22 cellular contexts compared by ENCODE assay signal in the genomic region with DNA sequence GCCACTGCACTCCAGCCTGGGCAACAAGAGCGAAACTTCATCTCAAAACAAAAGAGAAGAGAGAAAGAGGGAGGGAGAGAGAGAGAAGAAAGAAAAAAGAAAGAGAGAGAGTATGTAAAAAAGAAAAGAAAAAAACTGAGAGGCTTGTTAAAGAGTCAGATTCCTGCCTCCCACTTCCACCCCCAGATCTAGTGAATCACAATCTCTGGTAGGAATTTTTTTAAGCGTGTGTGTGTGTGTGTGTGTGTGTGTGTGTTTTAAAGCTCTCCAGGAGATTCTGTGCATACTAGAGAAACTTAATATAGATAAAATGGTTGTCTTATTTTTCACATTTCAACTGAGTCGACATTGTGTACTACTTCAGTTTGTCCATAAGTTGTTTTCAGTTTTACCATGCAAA. TPM values are rescaled to one million over a fixed set of nuclear protein-coding genes. Genes with fewer than 3 reads are reported as not detected.
DNase-seq lines count a peak whose midpoint lies in the region; ATAC-seq and TF ChIP-seq lines count a peak whose summit lies in the region.
"Had no signal": no experiment of that assay in that cellular context is flagged by ENCODE, and none has a peak within 500 bp of the region (broad histone marks: within the 10 kb centered on the region; RNA-seq: fewer than 3 reads in every experiment).

No MANE protein-coding gene starts in this region.

- H2BK12ac ChIP-seq in H9 (ENCODE audit: insufficient read length, low read depth, low read length), result no peak overlapping the region

- H3K79me2 ChIP-seq in H9 (ENCODE audit: insufficient read depth, low read length) (no peaks in the 10 kb centered on the region), Karpas-422 (ENCODE audit: low read length) (no peaks in the 10 kb centered on the region)

- no peak overlapping the region for H2BK120ac ChIP-seq in H9 (ENCODE audit: low read depth, low read length, poor library complexity, severe bottlenecking)

- no peaks in the 10 kb centered on the region for H3K4me1 ChIP-seq in H9 (ENCODE audit: insufficient read depth, low read length)
- no peaks in the 10 kb centered on the region for H3K4me1 ChIP-seq in Karpas-422 (ENCODE audit: low read length)
- H3K4me1 ChIP-seq: body of pancreas, left lung, SJCRH30, uterus had no signal

- no peak overlapping the region for H3K4me3 ChIP-seq in AG04449 (ENCODE audit: low read depth, low read length)
- H3K4me3 ChIP-seq in brain microvascular endothelial cell (ENCODE audit: low read depth, low read length), result no peak overlapping the region
- no peak overlapping the region for H3K4me3 ChIP-seq in foreskin fibroblast (ENCODE audit: low read depth in 1 of 2, low read length in 2 of 2)
- no peak overlapping the region for H3K4me3 ChIP-seq in Karpas-422 (ENCODE audit: low read length)
- H3K4me3 ChIP-seq: body of pancreas, left lung, mucosa of descending colon, right lobe of liver, SJCRH30, uterus had no signal

- no peak overlapping the region for H2BK15ac ChIP-seq in H9 (ENCODE audit: low read depth, low read length)

- no peak overlapping the region for H3K4me2 ChIP-seq in H9 (ENCODE audit: insufficient read depth, insufficient read length, low read length)
- H3K4me2 ChIP-seq in Karpas-422 (ENCODE audit: low read depth, low read length, poor library complexity, severe bottlenecking), result no peak overlapping the region

- no peak overlapping the region for H3K56ac ChIP-seq in H9 (ENCODE audit: insufficient read length, low read depth, low read length)

- in situ Hi-C loops in brain microvascular endothelial cell (cut with HindIII; ENCODE audit: low pct_ligation_motif_present, low sequenced_read_pairs), result no loop called here

- CTCF ChIA-PET in AG04449 (lab: Yijun Ruan, JAX), result interaction anchor here (0.8 to 7.0 kb wide), 2 partner anchors 13 to 22 kb away, joined by 3 to 48 read pairs; no protein-coding TSS in a partner anchor

- no peaks in the 10 kb centered on the region for H3K23me2 ChIP-seq in H9 (ENCODE audit: insufficient read length, low read depth, low read length, poor library complexity, severe bottlenecking)

- no peak overlapping the region for H3T11ph ChIP-seq in H9 (ENCODE audit: low read length)

- ATAC-seq in GM18520 (IDR thresholded peaks at IDR 0.05; ENCODE audit: unreplicated experiment) (no peak), GM21723 (IDR thresholded peaks at IDR 0.05; ENCODE audit: unreplicated experiment) (no peak), esophagus mucosa (no peak)
- ATAC-seq: body of pancreas, HepG2, left lung, mucosa of descending colon, PC-3, right lobe of liver had no signal

- no peak overlapping the region for H4K8ac ChIP-seq in H9 (replicated peaks; ENCODE audit: insufficient read length, low read depth, low read length)

- no peak overlapping the region for H2AK5ac ChIP-seq in H9 (ENCODE audit: insufficient read length, low read length)

- no peak overlapping the region for H4K5ac ChIP-seq in H9 (ENCODE audit: insufficient read length, low read depth, low read length)

- no peak overlapping the region for H2BK5ac ChIP-seq in H9 (ENCODE audit: insufficient read length, low read length)

- H3K27ac ChIP-seq in H9 (ENCODE audit: insufficient read length, low read depth, low read length) (no peak overlapping the region), brain microvascular endothelial cell (no peak overlapping the region), Karpas-422 (ENCODE audit: low read length) (no peak overlapping the region)
- H3K27ac ChIP-seq: body of pancreas, left lung, right lobe of liver, SJCRH30, uterus had no signal

- H3K27ac Mint-ChIP-seq in H9, result peak overlapping the region in 2 of 3 experiments; percentile 75 to 79; a peak in 3 of 7 replicates
- H3K27ac Mint-ChIP-seq: T-helper 2 cell treated with Interferon-gamma antibody and Interleukin-4, amounts not matched to agents 5 μg/mL and 100 μg/mL, for 36 hours had no signal

- H4K20me1 ChIP-seq in H9 (ENCODE audit: control insufficient read depth, insufficient read depth, insufficient read length) (no peaks in the 10 kb centered on the region), Karpas-422 (ENCODE audit: insufficient read depth, low read depth, low read length) (no peaks in the 10 kb centered on the region)

- H3K9me2 ChIP-seq in Karpas-422 (replicated peaks; ENCODE audit: insufficient read depth, low read length), result no peaks in the 10 kb centered on the region

- no peaks in the 10 kb centered on the region for H3K79me1 ChIP-seq in H9 (ENCODE audit: insufficient read depth, low read depth, low read length, poor library complexity, severe bottlenecking)

- peaks cover 7 to 8% of the 10 kb centered on the region in 2 experiments; a peak in 3 of 4 replicates for H3K4me1 Mint-ChIP-seq in H9

- no peaks in the 10 kb centered on the region for H3K27me3 ChIP-seq in H9 (ENCODE audit: insufficient read depth, low read length)
- no peaks in the 10 kb centered on the region for H3K27me3 ChIP-seq in brain microvascular endothelial cell (replicated peaks)
- no peaks in the 10 kb centered on the region for H3K27me3 ChIP-seq in Karpas-422 (ENCODE audit: low read length)
- H3K27me3 ChIP-seq: body of pancreas, left lung, right lobe of liver, SJCRH30, uterus had no signal

- H4K91ac ChIP-seq in H9 (ENCODE audit: insufficient read length, low read depth, low read length), result no peak overlapping the region

- H2BK20ac ChIP-seq in H9 (ENCODE audit: low read depth, low read length, poor library complexity, severe bottlenecking), result no peak overlapping the region

- no peak overlapping the region for H3K14ac ChIP-seq in H9 (ENCODE audit: insufficient read depth, low read length)

- no CpG with 5 or more reads among the region's 3 CpGs for WGBS in H9 (ENCODE audit: extremely low coverage, insufficient read length, low lambda C conversion rate)

- no peaks in the 10 kb centered on the region for H3K27me3 Mint-ChIP-seq in H9 (ENCODE audit: low read depth)

- H3K36me3 ChIP-seq in brain microvascular endothelial cell (replicated peaks) (peaks cover 4% of the 10 kb centered on the region), Karpas-422 (ENCODE audit: insufficient read depth, low read length) (peaks cover 17% of the 10 kb centered on the region; the same call in 1 of the 2 replicates)
- H3K36me3 ChIP-seq: uterus had no signal

- H3K9me3 ChIP-seq in H9 (ENCODE audit: control insufficient read depth, low read depth, low read length) (no peaks in the 10 kb centered on the region), Karpas-422 (ENCODE audit: low read length) (no peaks in the 10 kb centered on the region)
- H3K9me3 ChIP-seq: body of pancreas, left lung, mucosa of descending colon, right lobe of liver, SJCRH30, uterus had no signal

- DNase-seq in AG04449 (ENCODE audit: low read depth, low spot score) (peak; percentile 65), H9 (no peak), brain microvascular endothelial cell (peak; percentile 79), foreskin fibroblast (peak; percentile 62 to 73), Karpas-422 (no peak)
- DNase-seq: activated CD4-positive, CD25-positive, alpha-beta regulatory T cell treated with anti-CD3 and anti-CD28 coated beads, Interleukin-2, amount 50 U/mL, for 72 hours; activated gamma-delta T cell; body of pancreas; left lung; mucosa of descending colon; NCI-H2081; NCI-H526 treated with DMSO at 0.1 percent for 48 hours; PC-3; right lobe of liver; SJCRH30; stimulated activated CD4-positive, alpha-beta T cell treated with anti-CD3 and anti-CD28 coated beads, Interleukin-2, amount 100 ng/mL, for 24 hours; uterus had no signal

- POLR2A ChIA-PET in AG04449 (lab: Yijun Ruan, JAX), result no interaction called here

- no peaks in the 10 kb centered on the region for H3K9me3 Mint-ChIP-seq in H9
- H3K9me3 Mint-ChIP-seq: T-helper 2 cell treated with Interferon-gamma antibody and Interleukin-4, amounts not matched to agents 5 μg/mL and 100 μg/mL, for 36 hours had no signal

- TF ChIP-seq CTCF in AG04449 (IDR thresholded peaks at IDR 0.05; ENCODE audit: insufficient read depth, low read length, missing control alignments) (no peak), H9 (conservative IDR thresholded peaks at IDR 0.05) (no peak), brain microvascular endothelial cell (IDR thresholded peaks at IDR 0.05; ENCODE audit: low read depth, low read length, missing control alignments) (no peak), foreskin fibroblast (IDR thresholded peaks at IDR 0.05; ENCODE audit: low read depth, low read length) (no peak)

- H3K4ac ChIP-seq in H9 (ENCODE audit: low read depth, low read length), result no peak overlapping the region

- no peak overlapping the region for H3K9ac ChIP-seq in H9 (ENCODE audit: extremely low read depth, insufficient read length, low read length)
- H3K9ac ChIP-seq in Karpas-422 (ENCODE audit: low read length), result no peak overlapping the region

- no peak overlapping the region for H3K18ac ChIP-seq in H9 (ENCODE audit: insufficient read length, low read depth, low read length)

- no peak overlapping the region for H3K4me3 Mint-ChIP-seq in H9
- H3K4me3 Mint-ChIP-seq: T-helper 2 cell treated with Interferon-gamma antibody and Interleukin-4, amounts not matched to agents 5 μg/mL and 100 μg/mL, for 36 hours had no signal

- H3K36me3 Mint-ChIP-seq in H9 (ENCODE audit: insufficient read depth in 1 of 3, low read depth in 3 of 3), result peaks cover 0 to 19% (median 2%) of the 10 kb centered on the region in 3 experiments; a peak in 4 of 7 replicates

- no peak overlapping the region for H2AFZ ChIP-seq in H9 (ENCODE audit: low read length)
- H2AFZ ChIP-seq in Karpas-422 (ENCODE audit: low read length), result no peak overlapping the region

- no peak overlapping the region for H3K23ac ChIP-seq in H9 (ENCODE audit: insufficient read length, low read depth, low read length)

RNA-seq across cellular contexts. Expression of gene SAR1B, which starts 32.0 kb away (rescaled TPM):
- total RNA-seq in H9 (2021) (29.2 and 34.3 TPM in 2 replicates), esophagus mucosa (54.6 TPM)
- 41.2 and 49.1 TPM in 2 replicates for total RNA-seq in Karpas-422 (2014; rRNA removed; shearing (Covaris generic); ENCODE audit: low replicate concordance)

RNA-seq across cellular contexts. Expression of gene SEC24A, which starts 48.0 kb away (rescaled TPM):
- 30.4 and 31.4 TPM in 2 replicates for total RNA-seq in H9 (2021)
- 17.8 TPM for total RNA-seq in esophagus mucosa
- 5.2 and 25.8 TPM in 2 replicates for total RNA-seq in Karpas-422 (2014; rRNA removed; shearing (Covaris generic); ENCODE audit: low replicate concordance)

Comparison
In these comparisons a context has a peak if more than half of its experiments do, and no peak if none do; other contexts are left out.
1. DNase-seq: peak in AG04449 (single experiment), brain microvascular endothelial cell (single experiment) and foreskin fibroblast (2 of 2); none in H9 (single experiment) and Karpas-422 (single experiment).